In genomic region chr19:12785431-12786011, GRCh38 we compare ENCODE assay signal across 10 cellular contexts. TPM values are rescaled to one million over a fixed set of nuclear protein-coding genes. Genes with fewer than 3 reads are reported as not detected.
DNase-seq lines count a peak whose midpoint lies in the region; ATAC-seq, FAIRE-seq and TF ChIP-seq lines count a peak whose summit lies in the region.
"Had no signal": no experiment of that assay in that cellular context is flagged by ENCODE, and none has a peak within 500 bp of the region (broad histone marks: within the 10 kb centered on the region; RNA-seq: fewer than 3 reads in every experiment).

No MANE protein-coding gene starts in this region.

- POLR2A ChIA-PET in PC-3 (lab: Charles Lee; ENCODE audit: unreplicated experiment) = no interaction called here

- peak overlapping the region; percentile 38 for H3K4me2 ChIP-seq in PC-3 (ENCODE audit: low read length)
- H3K4me2 ChIP-seq in smooth muscle cell = peak overlapping the region; percentile 92

- peak overlapping the region; percentile 15; the same call in 1 of the 2 replicates for H2AFZ ChIP-seq in PC-3 (ENCODE audit: low read length)
- no peak overlapping the region for H2AFZ ChIP-seq in smooth muscle cell (ENCODE audit: low read depth)

- ATAC-seq in PC-3 = no peak

- H3K4me1 ChIP-seq in PC-3 (ENCODE audit: insufficient read depth, low read length) = peaks cover 73% of the 10 kb centered on the region
- H3K4me1 ChIP-seq in left ventricle myocardium inferior = peaks cover 86% of the 10 kb centered on the region
- peaks cover 31% of the 10 kb centered on the region for H3K4me1 ChIP-seq in smooth muscle cell (ENCODE audit: low read depth)

- no peaks in the 10 kb centered on the region for H3K9me2 ChIP-seq in PC-3 (replicated peaks; ENCODE audit: low read length)

- TF ChIP-seq POLR2A in GM12891 (IDR thresholded peaks at IDR 0.05; ENCODE audit: low read depth, low read length) = no peak

- no peak for FAIRE-seq in GM12891 (lab: Jason Lieb, UNC)

- no peaks in the 10 kb centered on the region for H3K79me2 ChIP-seq in PC-3 (ENCODE audit: low read length)
- no peaks in the 10 kb centered on the region for H3K79me2 ChIP-seq in smooth muscle cell (ENCODE audit: low read depth)

- CTCF ChIA-PET in PC-3 (lab: Charles Lee) = no interaction called here

- in situ Hi-C loops in ACHN (cut with HindIII; ENCODE audit: low pct_ligation_motif_present, low pct_unique_long_range_greater_than_20kb, low sequenced_read_pairs) = no loop called here

- H3K9me3 ChIP-seq in PC-3 (ENCODE audit: low read length) = no peaks in the 10 kb centered on the region
- H3K9me3 ChIP-seq in left ventricle myocardium inferior (replicated peaks) = no peaks in the 10 kb centered on the region
- H3K9me3 ChIP-seq in smooth muscle cell (replicated peaks; ENCODE audit: low read depth) = no peaks in the 10 kb centered on the region

- peak overlapping the region; percentile 72 for H3K27ac ChIP-seq in PC-3 (ENCODE audit: low read length)
- peak overlapping the region; percentile 96 for H3K27ac ChIP-seq in left ventricle myocardium inferior (replicated peaks)
- H3K27ac ChIP-seq in smooth muscle cell (ENCODE audit: low read depth) = peak overlapping the region; percentile 96

- no peak for TF ChIP-seq CTCF in PC-3 (conservative IDR thresholded peaks at IDR 0.05; ENCODE audit: low read depth, low read length)
- no peak for TF ChIP-seq CTCF in left ventricle myocardium inferior (IDR thresholded peaks at IDR 0.05; ENCODE audit: borderline replicate concordance)
- no peak for TF ChIP-seq CTCF in smooth muscle cell (IDR thresholded peaks at IDR 0.05; ENCODE audit: borderline replicate concordance, insufficient read depth, poor library complexity, severe bottlenecking)

- no peaks in the 10 kb centered on the region for H4K20me1 ChIP-seq in PC-3 (ENCODE audit: low read length)
- H4K20me1 ChIP-seq in smooth muscle cell (ENCODE audit: low read depth) = no peaks in the 10 kb centered on the region

- no TSS peak for BruUV-seq in PC-3 (replicated peaks; lab: Mats Ljungman, UMichigan)

- no peak overlapping the region for H3K4me3 ChIP-seq in PC-3 (ENCODE audit: low read length)
- H3K4me3 ChIP-seq in left ventricle myocardium inferior = no peak overlapping the region
- H3K4me3 ChIP-seq in smooth muscle cell = no peak overlapping the region

- H3K9ac ChIP-seq in PC-3 (ENCODE audit: low read length) = peak overlapping the region; percentile 38
- peak overlapping the region; percentile 91 for H3K9ac ChIP-seq in smooth muscle cell (ENCODE audit: low read depth)

- intact Hi-C loops in PC-3 (cut with micrococcal nuclease) = no loop called here
- intact Hi-C loops in left ventricle myocardium inferior (cut with micrococcal nuclease) = no loop called here

- H3F3A ChIP-seq in PC-3 (ENCODE audit: low read length, unreplicated experiment) (peaks cover 8% of the 10 kb centered on the region), smooth muscle cell (ENCODE audit: low read depth) (peaks cover 43% of the 10 kb centered on the region)

- H3K36me3 ChIP-seq in PC-3 (ENCODE audit: low read depth, low read length) (no peaks in the 10 kb centered on the region), left ventricle myocardium inferior (no peaks in the 10 kb centered on the region), smooth muscle cell (ENCODE audit: low read depth) (no peaks in the 10 kb centered on the region)

- no peaks in the 10 kb centered on the region for H3K27me3 ChIP-seq in PC-3 (ENCODE audit: low read length)
- no peaks in the 10 kb centered on the region for H3K27me3 ChIP-seq in left ventricle myocardium inferior (ENCODE audit: low read depth)
- no peaks in the 10 kb centered on the region for H3K27me3 ChIP-seq in smooth muscle cell (ENCODE audit: low read depth)

- no peak for DNase-seq in GM12891 (ENCODE audit: insufficient read length, low spot score)
- DNase-seq in PC-3 = no peak
- no peak for DNase-seq in left ventricle myocardium inferior
- no peak for DNase-seq in smooth muscle cell (lab: John Stamatoyannopoulos, UW; ENCODE audit: unreplicated experiment)
- DNase-seq in ACHN = no peak
- DNase-seq in LoVo (ENCODE audit: low spot score) = no peak
- no peak for DNase-seq in EL
- no peak for DNase-seq in kidney tubule cell (ENCODE audit: low spot score)
- DNase-seq: activated effector memory CD4-positive, alpha-beta T cell treated with Interleukin-2 at 50 U/mL for 16 hours; stimulated activated CD4-positive, alpha-beta T cell treated with anti-CD3 and anti-CD28 coated beads, Interleukin-2, amount 100 ng/mL, for 24 hours had no signal

- WGBS in smooth muscle cell (ENCODE audit: low lambda C conversion rate) = 69% methylated on average over 4 of the region's 4 CpGs

TF ChIP-seq in GM12891, 5 proteins besides CTCF, POLR2A, EP300 and RAD21:
- TF ChIP-seq POU2F2 (IDR thresholded peaks at IDR 0.05; ENCODE audit: low read depth, low read length) (no peak), SPI1 (IDR thresholded peaks at IDR 0.05; ENCODE audit: low read depth, low read length) (peak; percentile 79)

RNA-seq across cellular contexts. Expression of gene JUNB, which starts 5.8 kb away (rescaled TPM):
- polyA plus RNA-seq in GM12891 (2012; ENCODE audit: low read depth, missing spikeins) = 85.5 TPM
- 343 and 391 TPM in 2 replicates for total RNA-seq in PC-3 (2014; rRNA removed)
- total RNA-seq in left ventricle myocardium inferior = 26.7 TPM
- total RNA-seq in smooth muscle cell = 687 and 756 TPM in 2 replicates
- 1,281 and 1,575 TPM in 2 replicates for polyA plus RNA-seq in smooth muscle cell

RNA-seq across cellular contexts. Expression of gene HOOK2, which starts 10.2 kb away (rescaled TPM):
- 8.8 TPM for polyA plus RNA-seq in GM12891 (2012; ENCODE audit: low read depth, missing spikeins)
- total RNA-seq in PC-3 (2014; rRNA removed) (95.2 and 95.7 TPM in 2 replicates), left ventricle myocardium inferior (66.3 TPM), smooth muscle cell (16.7 and 20.5 TPM in 2 replicates)
- 14.6 and 48.3 TPM in 2 replicates for polyA plus RNA-seq in smooth muscle cell

RNA-seq across cellular contexts. Expression of gene PRDX2, which starts 16.1 kb away (rescaled TPM):
- polyA plus RNA-seq in GM12891 (2012; ENCODE audit: low read depth, missing spikeins) = 154 TPM
- total RNA-seq in PC-3 (2014; rRNA removed) (729 and 746 TPM in 2 replicates), left ventricle myocardium inferior (700 TPM), smooth muscle cell (351 and 400 TPM in 2 replicates)
- polyA plus RNA-seq in smooth muscle cell = 371 and 391 TPM in 2 replicates

RNA-seq across cellular contexts. Expression of gene THSD8, which starts 16.3 kb away (rescaled TPM):
- 9.6 TPM for polyA plus RNA-seq in GM12891 (2012; ENCODE audit: low read depth, missing spikeins)
- not detected in 2 replicates for total RNA-seq in PC-3 (2014; rRNA removed)
- 2.7 TPM for total RNA-seq in left ventricle myocardium inferior
- total RNA-seq in smooth muscle cell = not detected in 2 replicates
- 8.0 and 10.1 TPM in 2 replicates for polyA plus RNA-seq in smooth muscle cell

RNA-seq across cellular contexts. Expression of gene RNASEH2A, which starts 20.9 kb away (rescaled TPM):
- 31.7 TPM for polyA plus RNA-seq in GM12891 (2012; ENCODE audit: low read depth, missing spikeins)
- 118 and 120 TPM in 2 replicates for total RNA-seq in PC-3 (2014; rRNA removed)
- 2.5 TPM for total RNA-seq in left ventricle myocardium inferior
- total RNA-seq in smooth muscle cell = 8.7 and 15.7 TPM in 2 replicates
- 34.8 and 34.9 TPM in 2 replicates for polyA plus RNA-seq in smooth muscle cell

Comparison
In these comparisons a context has a peak if more than half of its experiments do, and no peak if none do; other contexts are left out.
1. RNA of gene JUNB, which starts 5.8 kb away (total RNA-seq): 687 to 756 TPM in smooth muscle cell and 343 to 391 TPM in PC-3; 26.7 TPM in left ventricle myocardium inferior (single experiment); every median in the first group is over 10 times any median in the second.
2. Peak in every context shown above with its lines, with median percentiles within 50 percentile points of each other: H3K27ac ChIP-seq.